13 cellular contexts compared by ENCODE assay signal in genomic region chr15:33190539-33190938, GRCh38.
"Had no signal": no experiment of that assay in that cellular context is flagged by ENCODE, and none has a peak within 500 bp of the region (broad histone marks: within the 10 kb centered on the region; RNA-seq: fewer than 3 reads in every experiment).

No MANE protein-coding gene starts in this region.

- H3K4me3 Mint-ChIP-seq: activated T-helper 1 cell treated with anti-CD3 and anti-CD28 coated beads, Interleukin-12 subunit alpha, Interleukin-12 subunit beta, Interleukin-2, Interleukin-4 antibody, amounts not matched to agents 30 ng/mL and 10 ng/mL and 1 ng/mL, durations not matched to agents 14 hours and 24 hours and 36 hours; nephron progenitor cell; stimulated activated memory B cell treated with anti-CD40 and anti-IgM and Interleukin-4, amounts not matched to agents 10 μg/mL and 1 μg/mL and 100 μg/mL, for 72 hours; T-cell had no signal

- H3K36me3 Mint-ChIP-seq: stimulated activated memory B cell treated with anti-CD40 and anti-IgM and Interleukin-4, amounts not matched to agents 10 μg/mL and 1 μg/mL and 100 μg/mL, for 72 hours; T-cell had no signal

- DNase-seq: dorsolateral prefrontal cortex, hippocampal formation, left ventricle myocardium superior, mesenchymal stem cell, nephron progenitor cell, psoas muscle, right lobe of liver, substantia nigra, T-cell, transverse colon had no signal

- H3K9me3 Mint-ChIP-seq: activated T-helper 1 cell treated with anti-CD3 and anti-CD28 coated beads, Interleukin-12 subunit alpha, Interleukin-12 subunit beta, Interleukin-2, Interleukin-4 antibody, amounts not matched to agents 30 ng/mL and 10 ng/mL and 1 ng/mL, durations not matched to agents 14 hours and 24 hours and 36 hours; nephron progenitor cell; stimulated activated memory B cell treated with anti-CD40 and anti-IgM and Interleukin-4, amounts not matched to agents 10 μg/mL and 1 μg/mL and 100 μg/mL, for 72 hours; T-cell had no signal

- H3K27ac Mint-ChIP-seq: activated T-helper 1 cell treated with anti-CD3 and anti-CD28 coated beads, Interleukin-12 subunit alpha, Interleukin-12 subunit beta, Interleukin-2, Interleukin-4 antibody, amounts not matched to agents 30 ng/mL and 10 ng/mL and 1 ng/mL, durations not matched to agents 14 hours and 24 hours and 36 hours; stimulated activated memory B cell treated with anti-CD40 and anti-IgM and Interleukin-4, amounts not matched to agents 10 μg/mL and 1 μg/mL and 100 μg/mL, for 72 hours; T-cell had no signal

- ATAC-seq: esophagus mucosa; left ventricle myocardium superior; psoas muscle; right lobe of liver; stimulated activated memory B cell treated with anti-CD40 and anti-IgM and Interleukin-4, amounts not matched to agents 10 μg/mL and 1 μg/mL and 100 μg/mL, for 72 hours; T-cell had no signal
